In genomic region chr12:113184098-113184899, GRCh38 we compare ENCODE assay signal across 9 cellular contexts. TPM values are rescaled to one million over a fixed set of nuclear protein-coding genes. Genes with fewer than 3 reads are reported as not detected.
DNase-seq lines count a peak whose midpoint lies in the region; ATAC-seq and TF ChIP-seq lines count a peak whose summit lies in the region.
"Had no signal": no experiment of that assay in that cellular context is flagged by ENCODE, and none has a peak within 500 bp of the region (broad histone marks: within the 10 kb centered on the region; RNA-seq: fewer than 3 reads in every experiment).

No MANE protein-coding gene starts in this region.

- H3K27ac Mint-ChIP-seq in neural crest cell (ENCODE audit: unreplicated experiment) = peak overlapping the region; percentile 91

- H3K4me3 Mint-ChIP-seq in neural crest cell = peak overlapping the region; percentile 96

- peaks cover 4% of the 10 kb centered on the region for H3K36me3 Mint-ChIP-seq in neural crest cell (ENCODE audit: low read depth)

- ATAC-seq in HG02678 (IDR thresholded peaks at IDR 0.05; ENCODE audit: unreplicated experiment) = peak; percentile 49

- H3K4me1 Mint-ChIP-seq in neural crest cell = peaks cover 21% of the 10 kb centered on the region

- in situ Hi-C loops in GM13976 (cut with MboI; ENCODE audit: low sequenced_read_pairs, unreplicated experiment) = loop anchor here (25.0 kb wide), 1 partner anchor 728 kb away; no protein-coding TSS in a partner anchor

- peak overlapping the region; percentile 90 for H3K27ac ChIP-seq in epithelial cell of prostate

- no peaks in the 10 kb centered on the region for H3K9me3 Mint-ChIP-seq in neural crest cell

- TF ChIP-seq CTCF in neural crest cell (conservative IDR thresholded peaks at IDR 0.05) (no peak), GM13976 (IDR thresholded peaks at IDR 0.05; ENCODE audit: borderline replicate concordance, control extremely low read depth, extremely low read depth, insufficient read depth, missing control alignments) (no peak)

- no peaks in the 10 kb centered on the region for H3K27me3 Mint-ChIP-seq in neural crest cell (ENCODE audit: low read depth)

- peak; percentile 67 for DNase-seq in NCI-H2196 (lab: John Stamatoyannopoulos, UW; ENCODE audit: unreplicated experiment)
- no peak for DNase-seq in NCI-H2196 treated with DMSO at 0.1 percent for 48 hours (lab: John Stamatoyannopoulos, UW; ENCODE audit: unreplicated experiment)
- DNase-seq in OCI-M1 (lab: John Stamatoyannopoulos, UW) = peak; percentile 95
- DNase-seq in epithelial cell of prostate (ENCODE audit: low read depth, low spot score) = no peak
- DNase-seq in neural crest cell (ENCODE audit: low read depth, low spot score) = no peak
- no peak for DNase-seq in GM13976 (ENCODE audit: low spot score)
- DNase-seq in CD1c-positive myeloid dendritic cell (ENCODE audit: extremely low spot score) = no peak

RNA-seq across cellular contexts. Expression of gene DDX54, which starts 1.0 kb away (rescaled TPM):
- total RNA-seq in neural crest cell = 68.5 and 69.7 TPM in 2 replicates

RNA-seq across cellular contexts. Expression of gene RITA1, which starts 1.2 kb away (rescaled TPM):
- total RNA-seq in neural crest cell = 20.0 and 20.1 TPM in 2 replicates

RNA-seq across cellular contexts. Expression of gene CFAP73, which starts 34.8 kb away (rescaled TPM):
- total RNA-seq in neural crest cell = not detected in 2 replicates
- total RNA-seq: Daoy had no signal

RNA-seq across cellular contexts. Expression of gene TPCN1, which starts 37.0 kb away (rescaled TPM):
- 18.3 and 18.9 TPM in 2 replicates for total RNA-seq in neural crest cell

RNA-seq across cellular contexts. Expression of gene RASAL1, which starts 48.7 kb away (rescaled TPM):
- not detected in 2 replicates for total RNA-seq in neural crest cell

Comparison
In these comparisons a context has a peak if more than half of its experiments do, and no peak if none do; other contexts are left out.
1. DNase-seq: peak in NCI-H2196 (single experiment) and OCI-M1 (single experiment); none in NCI-H2196 treated with DMSO at 0.1 percent for 48 hours (single experiment), epithelial cell of prostate (single experiment), neural crest cell (single experiment), GM13976 (single experiment) and CD1c-positive myeloid dendritic cell (single experiment).